1 cellular context compared by ENCODE assay signal in the genomic region with DNA sequence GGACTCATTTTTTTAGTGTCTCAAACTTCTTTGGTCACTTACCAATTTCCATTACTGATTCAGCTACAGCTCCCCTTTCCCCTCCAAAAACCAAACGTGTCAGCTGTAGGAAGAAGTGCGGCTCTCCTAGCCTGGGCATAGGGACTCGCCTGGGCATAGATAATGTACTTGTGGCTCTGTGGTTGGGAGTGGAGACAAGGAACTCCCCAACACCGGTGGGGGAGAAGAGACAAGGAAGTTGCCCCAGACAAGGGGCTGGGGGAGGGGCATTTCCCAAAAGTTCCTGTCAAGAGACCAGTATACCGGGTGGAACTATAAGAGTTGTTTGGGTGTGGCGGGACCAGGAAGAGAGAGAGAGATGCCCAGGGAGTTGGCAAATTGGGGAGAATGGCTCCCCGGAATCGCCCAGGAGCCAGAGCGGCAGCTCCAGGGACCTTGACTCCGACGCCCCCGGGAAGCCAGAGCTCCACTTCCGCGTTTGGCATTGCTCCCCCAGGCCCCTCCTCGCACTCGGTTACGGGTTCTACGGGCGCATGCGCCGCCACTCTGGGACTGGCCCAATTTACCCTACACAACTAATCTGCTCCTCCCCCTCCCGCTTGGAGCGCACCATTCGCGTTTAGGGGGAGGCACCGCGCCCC.
TF ChIP-seq lines count a peak whose summit lies in the region.

No MANE protein-coding gene starts in this region.

TF ChIP-seq in HepG2, 621 proteins besides CTCF, POLR2A, EP300 and RAD21 (continued from another document and continues in another):
- TF ChIP-seq ZXDC (CRISPR knock-in tag; IDR thresholded peaks at IDR 0.05), result no peak
- TF ChIP-seq, protein P1, sequence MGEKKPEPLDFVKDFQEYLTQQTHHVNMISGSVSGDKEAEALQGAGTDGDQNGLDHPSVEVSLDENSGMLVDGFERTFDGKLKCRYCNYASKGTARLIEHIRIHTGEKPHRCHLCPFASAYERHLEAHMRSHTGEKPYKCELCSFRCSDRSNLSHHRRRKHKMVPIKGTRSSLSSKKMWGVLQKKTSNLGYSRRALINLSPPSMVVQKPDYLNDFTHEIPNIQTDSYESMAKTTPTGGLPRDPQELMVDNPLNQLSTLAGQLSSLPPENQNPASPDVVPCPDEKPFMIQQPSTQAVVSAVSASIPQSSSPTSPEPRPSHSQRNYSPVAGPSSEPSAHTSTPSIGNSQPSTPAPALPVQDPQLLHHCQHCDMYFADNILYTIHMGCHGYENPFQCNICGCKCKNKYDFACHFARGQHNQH (CRISPR knock-in tag; IDR thresholded peaks at IDR 0.05), result no peak
- TF ChIP-seq, protein P2, sequence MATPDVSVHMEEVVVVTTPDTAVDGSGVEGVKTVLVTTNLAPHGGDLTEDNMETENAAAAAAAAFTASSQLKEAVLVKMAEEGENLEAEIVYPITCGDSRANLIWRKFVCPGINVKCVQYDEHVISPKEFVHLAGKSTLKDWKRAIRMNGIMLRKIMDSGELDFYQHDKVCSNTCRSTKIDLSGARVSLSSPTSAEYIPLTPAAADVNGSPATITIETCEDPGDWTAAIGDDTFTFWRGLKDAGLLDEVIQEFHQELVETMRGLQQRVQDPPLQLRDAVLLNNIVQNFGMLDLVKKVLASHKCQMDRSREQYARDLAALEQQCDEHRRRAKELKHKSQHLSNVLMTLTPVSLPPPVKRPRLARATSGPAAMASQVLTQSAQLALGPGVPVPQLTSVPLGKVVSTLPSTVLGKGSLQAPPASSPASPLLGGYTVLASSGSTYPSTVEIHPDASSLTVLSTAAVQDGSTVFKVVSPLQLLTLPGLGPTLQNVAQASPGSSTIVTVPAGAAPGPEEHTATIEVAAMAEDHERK (CRISPR knock-in tag; IDR thresholded peaks at IDR 0.05; ENCODE audit: low read depth), result no peak
- no peak for TF ChIP-seq ZNF772 (CRISPR knock-in tag; IDR thresholded peaks at IDR 0.05)
- no peak; the same call in 1 of the 2 replicates for TF ChIP-seq ZC3H13 (CRISPR knock-in tag; IDR thresholded peaks at IDR 0.05)
- TF ChIP-seq TERF1 (CRISPR knock-in tag; IDR thresholded peaks at IDR 0.05), result no peak
- TF ChIP-seq ZNF10 (CRISPR knock-in tag; IDR thresholded peaks at IDR 0.05; ENCODE audit: borderline replicate concordance, low read depth), result no peak
- no peak for TF ChIP-seq SMC3 (IDR thresholded peaks at IDR 0.05; ENCODE audit: low read length)
- no peak for TF ChIP-seq ZNF496 (CRISPR knock-in tag; IDR thresholded peaks at IDR 0.05; ENCODE audit: insufficient replicate concordance)
- no peak for TF ChIP-seq ARID3A (IDR thresholded peaks at IDR 0.05; ENCODE audit: low read depth, low read length)
- TF ChIP-seq, protein P3, sequence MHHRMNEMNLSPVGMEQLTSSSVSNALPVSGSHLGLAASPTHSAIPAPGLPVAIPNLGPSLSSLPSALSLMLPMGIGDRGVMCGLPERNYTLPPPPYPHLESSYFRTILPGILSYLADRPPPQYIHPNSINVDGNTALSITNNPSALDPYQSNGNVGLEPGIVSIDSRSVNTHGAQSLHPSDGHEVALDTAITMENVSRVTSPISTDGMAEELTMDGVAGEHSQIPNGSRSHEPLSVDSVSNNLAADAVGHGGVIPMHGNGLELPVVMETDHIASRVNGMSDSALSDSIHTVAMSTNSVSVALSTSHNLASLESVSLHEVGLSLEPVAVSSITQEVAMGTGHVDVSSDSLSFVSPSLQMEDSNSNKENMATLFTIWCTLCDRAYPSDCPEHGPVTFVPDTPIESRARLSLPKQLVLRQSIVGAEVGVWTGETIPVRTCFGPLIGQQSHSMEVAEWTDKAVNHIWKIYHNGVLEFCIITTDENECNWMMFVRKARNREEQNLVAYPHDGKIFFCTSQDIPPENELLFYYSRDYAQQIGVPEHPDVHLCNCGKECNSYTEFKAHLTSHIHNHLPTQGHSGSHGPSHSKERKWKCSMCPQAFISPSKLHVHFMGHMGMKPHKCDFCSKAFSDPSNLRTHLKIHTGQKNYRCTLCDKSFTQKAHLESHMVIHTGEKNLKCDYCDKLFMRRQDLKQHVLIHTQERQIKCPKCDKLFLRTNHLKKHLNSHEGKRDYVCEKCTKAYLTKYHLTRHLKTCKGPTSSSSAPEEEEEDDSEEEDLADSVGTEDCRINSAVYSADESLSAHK (CRISPR knock-in tag; IDR thresholded peaks at IDR 0.05; ENCODE audit: borderline replicate concordance), result no peak
- TF ChIP-seq ZBTB21 (CRISPR knock-in tag; IDR thresholded peaks at IDR 0.05), result no peak
- no peak for TF ChIP-seq CBFB (CRISPR knock-in tag; IDR thresholded peaks at IDR 0.05)
- no peak for TF ChIP-seq HOXD1 (CRISPR knock-in tag; IDR thresholded peaks at IDR 0.05)
- TF ChIP-seq DNMT1 (CRISPR knock-in tag; IDR thresholded peaks at IDR 0.05), result no peak; the same call in 1 of the 2 replicates
- peak; percentile 25; the same call in 1 of the 2 replicates for TF ChIP-seq RXRB (CRISPR knock-in tag; IDR thresholded peaks at IDR 0.05; ENCODE audit: borderline replicate concordance)
- TF ChIP-seq SALL1 (CRISPR knock-in tag; IDR thresholded peaks at IDR 0.05), result no peak
- TF ChIP-seq STAG1 (CRISPR knock-in tag; IDR thresholded peaks at IDR 0.05), result 0 out of 2 replicates have a peak, but pooled peaks have one; percentile 17
- TF ChIP-seq SP140L (CRISPR knock-in tag; IDR thresholded peaks at IDR 0.05; ENCODE audit: borderline replicate concordance), result no peak
- TF ChIP-seq, protein P4, sequence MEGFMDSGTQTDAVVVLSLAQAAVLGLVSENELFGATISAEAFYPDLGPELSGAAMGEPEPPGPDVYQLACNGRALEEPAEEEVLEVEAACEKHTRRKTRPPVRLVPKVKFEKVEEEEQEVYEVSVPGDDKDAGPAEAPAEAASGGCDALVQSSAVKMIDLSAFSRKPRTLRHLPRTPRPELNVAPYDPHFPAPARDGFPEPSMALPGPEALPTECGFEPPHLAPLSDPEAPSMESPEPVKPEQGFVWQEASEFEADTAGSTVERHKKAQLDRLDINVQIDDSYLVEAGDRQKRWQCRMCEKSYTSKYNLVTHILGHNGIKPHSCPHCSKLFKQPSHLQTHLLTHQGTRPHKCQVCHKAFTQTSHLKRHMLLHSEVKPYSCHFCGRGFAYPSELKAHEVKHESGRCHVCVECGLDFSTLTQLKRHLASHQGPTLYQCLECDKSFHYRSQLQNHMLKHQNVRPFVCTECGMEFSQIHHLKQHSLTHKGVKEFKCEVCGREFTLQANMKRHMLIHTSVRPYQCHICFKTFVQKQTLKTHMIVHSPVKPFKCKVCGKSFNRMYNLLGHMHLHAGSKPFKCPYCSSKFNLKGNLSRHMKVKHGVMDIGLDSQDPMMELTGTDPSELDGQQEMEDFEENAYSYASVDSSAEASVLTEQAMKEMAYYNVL (CRISPR knock-in tag; IDR thresholded peaks at IDR 0.05; ENCODE audit: borderline replicate concordance), result no peak
- peak; percentile 76 for TF ChIP-seq HNRNPL (IDR thresholded peaks at IDR 0.05; ENCODE audit: low read depth, low read length)
- TF ChIP-seq ZNF317 (CRISPR knock-in tag; IDR thresholded peaks at IDR 0.05), result no peak; the same call in 1 of the 2 replicates
- TF ChIP-seq JUN (CRISPR knock-in tag; IDR thresholded peaks at IDR 0.05), result no peak
- TF ChIP-seq BCL6 (CRISPR knock-in tag; IDR thresholded peaks at IDR 0.05), result no peak
- no peak for TF ChIP-seq TRIM24 (CRISPR knock-in tag; IDR thresholded peaks at IDR 0.05)
- no peak; a peak in 1 of 4 replicates for TF ChIP-seq MAFK (conservative IDR thresholded peaks at IDR 0.05 in 1 of 2, IDR thresholded peaks at IDR 0.05 in 1 of 2; ENCODE audit: low read length in 2 of 2)
- no peak for TF ChIP-seq CEBPG (CRISPR knock-in tag; IDR thresholded peaks at IDR 0.05)
- TF ChIP-seq MTF2 (CRISPR knock-in tag; IDR thresholded peaks at IDR 0.05; ENCODE audit: borderline replicate concordance), result no peak
- TF ChIP-seq TCF12 (IDR thresholded peaks at IDR 0.05), result no peak
- TF ChIP-seq TCF12 (CRISPR knock-in tag; IDR thresholded peaks at IDR 0.05), result no peak
- TF ChIP-seq TEAD3 (CRISPR knock-in tag; optimal IDR thresholded peaks at IDR 0.05; ENCODE audit: borderline replicate concordance), result no peak
- TF ChIP-seq GPN1 (CRISPR knock-in tag; IDR thresholded peaks at IDR 0.05; ENCODE audit: borderline replicate concordance), result no peak
- TF ChIP-seq HES4 (CRISPR knock-in tag; IDR thresholded peaks at IDR 0.05; ENCODE audit: borderline replicate concordance), result no peak
- TF ChIP-seq TCF7L2 (IDR thresholded peaks at IDR 0.05; ENCODE audit: low read depth, low read length), result no peak
- no peak for TF ChIP-seq ZBTB49 (CRISPR knock-in tag; IDR thresholded peaks at IDR 0.05; ENCODE audit: borderline replicate concordance)
- TF ChIP-seq ZNF383 (CRISPR knock-in tag; IDR thresholded peaks at IDR 0.05; ENCODE audit: borderline replicate concordance), result no peak
- TF ChIP-seq ZNF709 (CRISPR knock-in tag; IDR thresholded peaks at IDR 0.05), result 0 out of 2 replicates have a peak, but pooled peaks have one; percentile 12
- no peak for TF ChIP-seq ZNF558 (CRISPR knock-in tag; IDR thresholded peaks at IDR 0.05; ENCODE audit: borderline replicate concordance)
- no peak for TF ChIP-seq XRCC5 (optimal IDR thresholded peaks at IDR 0.05; ENCODE audit: low read length)
- TF ChIP-seq TFDP2 (CRISPR knock-in tag; IDR thresholded peaks at IDR 0.05), result no peak
- TF ChIP-seq ETV6 (CRISPR knock-in tag; conservative IDR thresholded peaks at IDR 0.05), result 0 out of 2 replicates have a peak, but pooled peaks have one; percentile 42
- TF ChIP-seq SIX4 (CRISPR knock-in tag; IDR thresholded peaks at IDR 0.05), result no peak
- TF ChIP-seq, protein P5, sequence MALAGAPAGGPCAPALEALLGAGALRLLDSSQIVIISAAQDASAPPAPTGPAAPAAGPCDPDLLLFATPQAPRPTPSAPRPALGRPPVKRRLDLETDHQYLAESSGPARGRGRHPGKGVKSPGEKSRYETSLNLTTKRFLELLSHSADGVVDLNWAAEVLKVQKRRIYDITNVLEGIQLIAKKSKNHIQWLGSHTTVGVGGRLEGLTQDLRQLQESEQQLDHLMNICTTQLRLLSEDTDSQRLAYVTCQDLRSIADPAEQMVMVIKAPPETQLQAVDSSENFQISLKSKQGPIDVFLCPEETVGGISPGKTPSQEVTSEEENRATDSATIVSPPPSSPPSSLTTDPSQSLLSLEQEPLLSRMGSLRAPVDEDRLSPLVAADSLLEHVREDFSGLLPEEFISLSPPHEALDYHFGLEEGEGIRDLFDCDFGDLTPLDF (CRISPR knock-in tag; IDR thresholded peaks at IDR 0.05), result no peak
- TF ChIP-seq PAWR (CRISPR knock-in tag; IDR thresholded peaks at IDR 0.05; ENCODE audit: borderline replicate concordance), result no peak
